ENCODE assay signal across 8 cellular contexts in genomic region chr13:49454388-49455015, GRCh38. TPM values are rescaled to one million over a fixed set of nuclear protein-coding genes. Genes with fewer than 3 reads are reported as not detected.
DNase-seq lines count a peak whose midpoint lies in the region; ATAC-seq, FAIRE-seq and TF ChIP-seq lines count a peak whose summit lies in the region.

No MANE protein-coding gene starts in this region.

- no peak overlapping the region for H3K4me3 ChIP-seq in coronary artery

- no peak for TF ChIP-seq CTCF in coronary artery (IDR thresholded peaks at IDR 0.05)

- peak; percentile 93 for FAIRE-seq in endometrium (lab: Jason Lieb, UNC)

- DNase-seq in EL (peak; percentile 63), NCI-H748 treated with DMSO at 0.1 percent for 48 hours (lab: John Stamatoyannopoulos, UW) (no peak), HT-29 (ENCODE audit: low spot score) (no peak), coronary artery (ENCODE audit: low spot score) (no peak), NCI-H2171 treated with DMSO at 0.1 percent for 48 hours (lab: John Stamatoyannopoulos, UW) (no peak)

- ATAC-seq in GM21360 (IDR thresholded peaks at IDR 0.05; ENCODE audit: unreplicated experiment) = peak; percentile 89
- ATAC-seq in HG03378 (IDR thresholded peaks at IDR 0.05; ENCODE audit: unreplicated experiment) = peak; percentile 94

- H3K27ac ChIP-seq in coronary artery = no peak overlapping the region

RNA-seq across cellular contexts. Expression of gene SETDB2, which starts 10.4 kb away (rescaled TPM):
- total RNA-seq in HT-29 (2014; rRNA removed; shearing (Covaris generic)) = 2.5 and 2.7 TPM in 2 replicates

RNA-seq across cellular contexts. Expression of gene CAB39L, which starts 10.6 kb away (rescaled TPM):
- total RNA-seq in HT-29 (2014; rRNA removed; shearing (Covaris generic)) = 5.2 and 5.5 TPM in 2 replicates

RNA-seq across cellular contexts. Expression of gene PHF11, which starts 41.3 kb away (rescaled TPM):
- total RNA-seq in HT-29 (2014; rRNA removed; shearing (Covaris generic)) = 4.2 and 4.7 TPM in 2 replicates
